8 cellular contexts compared by ENCODE assay signal in the genomic region with DNA sequence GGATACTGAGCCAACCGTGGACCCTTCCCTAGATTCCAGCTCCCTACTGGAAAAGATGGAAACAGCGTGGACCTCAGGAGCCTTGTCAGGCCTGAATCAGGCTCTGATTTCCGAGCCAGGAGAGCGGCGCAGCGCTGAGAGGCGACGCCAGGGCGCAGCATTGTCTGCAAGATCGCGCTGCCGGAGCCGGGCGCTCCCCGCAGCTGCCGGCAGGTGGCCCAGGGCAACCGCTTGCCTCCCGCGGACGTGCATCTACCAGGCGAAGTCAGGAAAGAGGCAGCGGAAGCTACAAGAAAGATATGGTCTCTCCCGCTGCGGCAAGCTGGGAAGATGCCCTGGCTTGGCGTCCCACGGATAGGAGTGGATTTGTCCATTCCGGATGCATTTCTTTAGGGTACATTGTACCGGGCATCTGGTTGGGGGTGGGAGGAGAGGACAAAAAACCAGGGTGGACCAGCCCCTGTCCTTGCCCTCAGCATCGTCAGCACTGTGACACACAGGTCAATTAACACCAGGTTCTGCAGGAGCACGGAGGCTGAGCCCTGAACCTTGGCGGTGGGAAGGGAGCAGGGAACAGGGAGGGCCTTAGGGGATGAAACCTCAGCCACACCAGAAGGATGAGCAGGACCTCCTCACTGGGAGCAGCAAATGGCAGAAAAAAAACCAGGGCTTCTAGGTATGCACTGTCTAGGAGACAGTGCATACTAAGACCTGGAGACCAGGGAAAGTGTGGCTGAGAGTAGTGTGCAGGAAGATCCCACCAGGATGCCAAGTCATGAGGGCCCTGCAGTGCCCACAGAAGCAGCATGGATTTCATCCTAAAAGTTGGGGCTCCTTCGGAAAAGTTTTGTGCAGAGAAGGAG. TPM values are rescaled to one million over a fixed set of nuclear protein-coding genes. Genes with fewer than 3 reads are reported as not detected.
DNase-seq lines count a peak whose midpoint lies in the region; ATAC-seq and TF ChIP-seq lines count a peak whose summit lies in the region.

No MANE protein-coding gene starts in this region.

- TF ChIP-seq CTCF in GM13976 (IDR thresholded peaks at IDR 0.05; ENCODE audit: borderline replicate concordance, control extremely low read depth, extremely low read depth, insufficient read depth, missing control alignments): peak; percentile 95
- TF ChIP-seq CTCF in adrenal gland (IDR thresholded peaks at IDR 0.05): peak; percentile 90 to 99 (median 98)

- no peaks in the 10 kb centered on the region for H3K9me3 ChIP-seq in adrenal gland (replicated peaks in 1 of 3)

- no peak for TF ChIP-seq POLR2A in adrenal gland (IDR thresholded peaks at IDR 0.05)

- WGBS in adrenal gland, 4 donors: 4 to 11% (median 6%) methylated on average over 14 to 32 of the region's 32 CpGs

- DNase-seq in GM13976 (ENCODE audit: low spot score) (peak; percentile 86), NCI-H146 (lab: John Stamatoyannopoulos, UW) (peak; percentile 77), T-helper 1 cell (peak; percentile 63 to 85 (median 78)), adrenal gland (peak; percentile 73 to 92 (median 78)), left ventricle myocardium superior (peak; percentile 88), retina (peak; percentile 93), OCI-M2 (lab: John Stamatoyannopoulos, UW; ENCODE audit: unreplicated experiment) (no peak)

- no peaks in the 10 kb centered on the region for H3K36me3 ChIP-seq in adrenal gland (replicated peaks in 1 of 2)

- no peak overlapping the region for H3K27ac ChIP-seq in adrenal gland

- no peak overlapping the region for H3K4me3 ChIP-seq in adrenal gland

- H3K4me1 ChIP-seq in adrenal gland (replicated peaks in 1 of 2): no peaks in the 10 kb centered on the region

- H3K27me3 ChIP-seq in adrenal gland: peaks cover 4% of the 10 kb centered on the region

- in situ Hi-C loops in GM13976 (cut with MboI; ENCODE audit: low sequenced_read_pairs, unreplicated experiment): loop anchor here (10.0 kb wide), 1 partner anchor 160 kb away; no protein-coding TSS in a partner anchor

- peak; percentile 98 for ATAC-seq in HG02852 (IDR thresholded peaks at IDR 0.05; ENCODE audit: unreplicated experiment)
- ATAC-seq in left ventricle myocardium superior: peak; percentile 97

- intact Hi-C loops in adrenal gland (cut with DNase I): loop anchor here (2.0 to 5.0 kb wide), 2 partner anchors 183 to 184 kb away; no protein-coding TSS in a partner anchor
- intact Hi-C loops in left ventricle myocardium superior (cut with micrococcal nuclease): loop anchor here (5.0 kb wide), 1 partner anchor 183 kb away; no protein-coding TSS in a partner anchor

RNA-seq across cellular contexts. Expression of a gene that starts 55.9 kb away (rescaled TPM):
- 10 to 100 TPM; 34.0 to 84.4 (median 57.6) TPM for total RNA-seq in adrenal gland
- polyA plus RNA-seq in adrenal gland: 100 to 1,000 TPM in 1 of 3 donors, 10 to 100 TPM in 2; 10.1 to 102 (median 10.4) TPM
- total RNA-seq in left ventricle myocardium superior: 34.7 TPM
